Comparison of ENCODE assay signal across 1 cellular context in genomic region chr12:117098361-117099217, GRCh38.
TF ChIP-seq lines count a peak whose summit lies in the region.

No MANE protein-coding gene starts in this region.

TF ChIP-seq in HepG2, 621 proteins besides CTCF, POLR2A, EP300 and RAD21 (continued from another document):
- TF ChIP-seq ZNF687 (CRISPR knock-in tag; IDR thresholded peaks at IDR 0.05): peak; percentile 66
- peak; percentile 65 for TF ChIP-seq ZNF605 (CRISPR knock-in tag; IDR thresholded peaks at IDR 0.05)
- 0 out of 2 replicates have a peak, but pooled peaks have one; percentile 22 for TF ChIP-seq MED1 (CRISPR knock-in tag; IDR thresholded peaks at IDR 0.05)
- TF ChIP-seq ZNF691 (CRISPR knock-in tag; IDR thresholded peaks at IDR 0.05; ENCODE audit: borderline replicate concordance, low read depth): peak; percentile 97
- TF ChIP-seq PHF21A (CRISPR knock-in tag; IDR thresholded peaks at IDR 0.05): 0 out of 2 replicates have a peak, but pooled peaks have one; percentile 15
- TF ChIP-seq RBFOX2 (IDR thresholded peaks at IDR 0.05; ENCODE audit: low read depth, low read length): peak; percentile 83
- no peak for TF ChIP-seq DDIT3 (CRISPR knock-in tag; IDR thresholded peaks at IDR 0.05)
